Comparison of ENCODE assay signal across 14 cellular contexts in genomic region chr4:151315212-151315886, GRCh38. TPM values are rescaled to one million over a fixed set of nuclear protein-coding genes. Genes with fewer than 3 reads are reported as not detected.
DNase-seq lines count a peak whose midpoint lies in the region; ATAC-seq and TF ChIP-seq lines count a peak whose summit lies in the region.
"Had no signal": no experiment of that assay in that cellular context is flagged by ENCODE, and none has a peak within 500 bp of the region (broad histone marks: within the 10 kb centered on the region; RNA-seq: fewer than 3 reads in every experiment).

No MANE protein-coding gene starts in this region.

- intact Hi-C loops in esophagus squamous epithelium (cut with DNase I), result no loop called here
- intact Hi-C loops in mucosa of descending colon (cut with DNase I, micrococcal nuclease), result no loop called here

- no peak for TF ChIP-seq CTCF in AG10803 (conservative IDR thresholded peaks at IDR 0.05; ENCODE audit: low read length)
- no peak for TF ChIP-seq CTCF in RWPE1 (conservative IDR thresholded peaks at IDR 0.05; ENCODE audit: low read depth)
- no peak for TF ChIP-seq CTCF in esophagus squamous epithelium (IDR thresholded peaks at IDR 0.05)
- no peak for TF ChIP-seq CTCF in mucosa of descending colon (IDR thresholded peaks at IDR 0.05)

- H3K4me3 ChIP-seq in AG10803 (ENCODE audit: low read length), result no peak overlapping the region
- no peak overlapping the region for H3K4me3 ChIP-seq in esophagus squamous epithelium
- no peak overlapping the region for H3K4me3 ChIP-seq in mucosa of descending colon
- H3K4me3 ChIP-seq in Karpas-422 (ENCODE audit: low read length), result no peak overlapping the region
- H3K4me3 ChIP-seq: spleen had no signal

- H3K4me1 ChIP-seq in esophagus squamous epithelium, result peaks cover 0 to 45% (median 18%) of the 10 kb centered on the region in 3 donors
- H3K4me1 ChIP-seq in mucosa of descending colon (ENCODE audit: low read depth), result peaks cover 26% of the 10 kb centered on the region
- no peaks in the 10 kb centered on the region for H3K4me1 ChIP-seq in Karpas-422 (ENCODE audit: low read length)
- H3K4me1 ChIP-seq: spleen had no signal

- H3K9ac ChIP-seq in Karpas-422 (ENCODE audit: low read length), result no peak overlapping the region

- H3K9me3 ChIP-seq in esophagus squamous epithelium, result no peaks in the 10 kb centered on the region
- H3K9me3 ChIP-seq in mucosa of descending colon, result no peaks in the 10 kb centered on the region
- no peaks in the 10 kb centered on the region for H3K9me3 ChIP-seq in Karpas-422 (ENCODE audit: low read length)
- H3K9me3 ChIP-seq: spleen had no signal

- H3K9me3 Mint-ChIP-seq in activated CD4-positive, alpha-beta T cell treated with anti-CD3 and anti-CD28 coated beads, Interleukin-2, amount 10 ng/mL, durations not matched to agents 7 days and 5 days, result no peaks in the 10 kb centered on the region
- H3K9me3 Mint-ChIP-seq in activated naive CD4-positive, alpha-beta T cell treated with anti-CD3 and anti-CD28 coated beads, Interleukin-2, amount 50 U/mL, for 72 hours, result no peaks in the 10 kb centered on the region
- H3K9me3 Mint-ChIP-seq: activated T-cell treated with anti-CD3 and anti-CD28 coated beads, Interleukin-2, amount 50 U/mL, for 72 hours had no signal

- H2AFZ ChIP-seq in Karpas-422 (ENCODE audit: low read length), result no peak overlapping the region

- H3K36me3 ChIP-seq in esophagus squamous epithelium (no peaks in the 10 kb centered on the region), mucosa of descending colon (ENCODE audit: low read depth) (no peaks in the 10 kb centered on the region), Karpas-422 (ENCODE audit: insufficient read depth, low read length) (no peaks in the 10 kb centered on the region)
- H3K36me3 ChIP-seq: spleen had no signal

- H3K4me1 Mint-ChIP-seq in activated CD4-positive, alpha-beta T cell treated with anti-CD3 and anti-CD28 coated beads, Interleukin-2, amount 10 ng/mL, durations not matched to agents 7 days and 5 days, result no peaks in the 10 kb centered on the region

- no peaks in the 10 kb centered on the region for H3K9me2 ChIP-seq in Karpas-422 (replicated peaks; ENCODE audit: insufficient read depth, low read length)

- H3K27me3 ChIP-seq in esophagus squamous epithelium (no peaks in the 10 kb centered on the region), Karpas-422 (ENCODE audit: low read length) (no peaks in the 10 kb centered on the region)
- H3K27me3 ChIP-seq: spleen had no signal

- DNase-seq in AG10803 (ENCODE audit: low read depth) (peak; percentile 8), RWPE1 (ENCODE audit: low spot score) (peak; percentile 87), esophagus squamous epithelium (lab: John Stamatoyannopoulos, UW) (no peak), mucosa of descending colon (no peak), Karpas-422 (no peak)
- DNase-seq in activated CD4-positive, alpha-beta T cell treated with anti-CD3 and anti-CD28 coated beads, Interleukin-2, amount 10 ng/mL, durations not matched to agents 7 days and 5 days, result no peak
- no peak for DNase-seq in activated naive CD4-positive, alpha-beta T cell treated with anti-CD3 and anti-CD28 coated beads, Interleukin-2, amount 50 U/mL, for 72 hours (ENCODE audit: low spot score in 2 of 2)
- DNase-seq: activated T-cell treated with anti-CD3 and anti-CD28 coated beads, Interleukin-2, amount 50 U/mL, for 72 hours; cortex of kidney; MM.1S; spleen had no signal

- H3K27ac ChIP-seq in RWPE1 (no peak overlapping the region), esophagus squamous epithelium (peak overlapping the region in 3 of 4 donors; percentile 6 to 58 (median 21)), Karpas-422 (ENCODE audit: low read length) (no peak overlapping the region)
- H3K27ac ChIP-seq: spleen had no signal

- H3K4me3 Mint-ChIP-seq in activated CD4-positive, alpha-beta T cell treated with anti-CD3 and anti-CD28 coated beads, Interleukin-2, amount 10 ng/mL, durations not matched to agents 7 days and 5 days, result no peak overlapping the region
- H3K4me3 Mint-ChIP-seq: activated T-cell treated with anti-CD3 and anti-CD28 coated beads, Interleukin-2, amount 50 U/mL, for 72 hours had no signal

- CTCF ChIA-PET in RWPE1 (lab: Yijun Ruan, JAX), result interaction anchor here (0.8 kb wide), 1 partner anchor 10 kb away, joined by 3 read pairs; no protein-coding TSS in a partner anchor
- CTCF ChIA-PET in activated CD4-positive, alpha-beta T cell treated with anti-CD3 and anti-CD28 coated beads, Interleukin-2, amount 10 ng/mL, durations not matched to agents 7 days and 5 days (lab: Charles Lee), result no interaction called here

- no peak overlapping the region for H3K4me2 ChIP-seq in Karpas-422 (ENCODE audit: low read depth, low read length, poor library complexity, severe bottlenecking)

- H4K20me1 ChIP-seq in Karpas-422 (ENCODE audit: insufficient read depth, low read depth, low read length), result no peaks in the 10 kb centered on the region

- H3K27ac Mint-ChIP-seq in activated CD4-positive, alpha-beta T cell treated with anti-CD3 and anti-CD28 coated beads, Interleukin-2, amount 10 ng/mL, durations not matched to agents 7 days and 5 days, result no peak overlapping the region
- H3K27ac Mint-ChIP-seq in activated naive CD4-positive, alpha-beta T cell treated with anti-CD3 and anti-CD28 coated beads, Interleukin-2, amount 50 U/mL, for 72 hours, result no peak overlapping the region
- H3K27ac Mint-ChIP-seq: activated T-cell treated with anti-CD3 and anti-CD28 coated beads, Interleukin-2, amount 50 U/mL, for 72 hours had no signal

- POLR2A ChIA-PET in RWPE1 (lab: Yijun Ruan, JAX; ENCODE audit: low non-redundant PET), result no interaction called here
- POLR2A ChIA-PET in activated CD4-positive, alpha-beta T cell treated with anti-CD3 and anti-CD28 coated beads, Interleukin-2, amount 10 ng/mL, durations not matched to agents 7 days and 5 days (lab: Charles Lee), result no interaction called here

- peak; percentile 19 for ATAC-seq in mucosa of descending colon
- no peak for ATAC-seq in activated naive CD4-positive, alpha-beta T cell treated with anti-CD3 and anti-CD28 coated beads, Interleukin-2, amount 50 U/mL, for 72 hours
- ATAC-seq in GM19324 (IDR thresholded peaks at IDR 0.05; ENCODE audit: low FRiP score, unreplicated experiment), result no peak
- ATAC-seq: activated T-cell treated with anti-CD3 and anti-CD28 coated beads, Interleukin-2, amount 50 U/mL, for 72 hours had no signal

- H3K27me3 Mint-ChIP-seq in activated CD4-positive, alpha-beta T cell treated with anti-CD3 and anti-CD28 coated beads, Interleukin-2, amount 10 ng/mL, durations not matched to agents 7 days and 5 days, result peaks cover 11% of the 10 kb centered on the region

- 21 to 37% methylated on average over 2 of the region's 2 CpGs for WGBS in esophagus squamous epithelium, 2 donors

- TF ChIP-seq POLR2A in esophagus squamous epithelium (IDR thresholded peaks at IDR 0.05), result no peak

- H3K36me3 Mint-ChIP-seq in activated CD4-positive, alpha-beta T cell treated with anti-CD3 and anti-CD28 coated beads, Interleukin-2, amount 10 ng/mL, durations not matched to agents 7 days and 5 days (ENCODE audit: low read depth), result no peaks in the 10 kb centered on the region
- no peaks in the 10 kb centered on the region for H3K36me3 Mint-ChIP-seq in activated naive CD4-positive, alpha-beta T cell treated with anti-CD3 and anti-CD28 coated beads, Interleukin-2, amount 50 U/mL, for 72 hours

- no peaks in the 10 kb centered on the region for H3K79me2 ChIP-seq in Karpas-422 (ENCODE audit: low read length)

RNA-seq across cellular contexts. Expression of gene SH3D19, which starts 10.1 kb away (rescaled TPM):
- total RNA-seq in esophagus squamous epithelium (100 to 1,000 TPM in 1 of 4 donors, 10 to 100 TPM in 3; 35.1 to 113 (median 38.6) TPM), mucosa of descending colon (100 to 1,000 TPM in 2 of 3 donors, 10 to 100 TPM in 1; 97.5 to 140 (median 102) TPM)
- not detected in 2 replicates for total RNA-seq in Karpas-422 (2014; rRNA removed; shearing (Covaris generic); ENCODE audit: low replicate concordance)
- not detected for total RNA-seq in activated CD4-positive, alpha-beta T cell treated with anti-CD3 and anti-CD28 coated beads, Interleukin-2, amount 10 ng/mL, durations not matched to agents 7 days and 5 days
- total RNA-seq in activated naive CD4-positive, alpha-beta T cell treated with anti-CD3 and anti-CD28 coated beads, Interleukin-2, amount 50 U/mL, for 72 hours, result 1 to 10 TPM in 1 of 2 donors, not detected in 1; 1.7 TPM

RNA-seq across cellular contexts. Expression of gene PRSS48, which starts 38.4 kb away (rescaled TPM):
- total RNA-seq in esophagus squamous epithelium (not detected), mucosa of descending colon (not detected)
- not detected in 2 replicates for total RNA-seq in Karpas-422 (2014; rRNA removed; shearing (Covaris generic); ENCODE audit: low replicate concordance)
- total RNA-seq in activated CD4-positive, alpha-beta T cell treated with anti-CD3 and anti-CD28 coated beads, Interleukin-2, amount 10 ng/mL, durations not matched to agents 7 days and 5 days, result not detected
- not detected for total RNA-seq in activated naive CD4-positive, alpha-beta T cell treated with anti-CD3 and anti-CD28 coated beads, Interleukin-2, amount 50 U/mL, for 72 hours
- total RNA-seq: activated T-cell treated with anti-CD3 and anti-CD28 coated beads, Interleukin-2, amount 50 U/mL, for 72 hours; mucosa of gallbladder; SK-MEL-5; spleen had no signal

Comparison
In these comparisons a context has a peak if more than half of its experiments do, and no peak if none do; other contexts are left out.
1. DNase-seq: peak in AG10803 (single experiment) and RWPE1 (single experiment); none in esophagus squamous epithelium (single experiment), mucosa of descending colon (0 of 3), Karpas-422 (single experiment), activated CD4-positive, alpha-beta T cell treated with anti-CD3 and anti-CD28 coated beads, Interleukin-2, amount 10 ng/mL, durations not matched to agents 7 days and 5 days (single experiment) and activated naive CD4-positive, alpha-beta T cell treated with anti-CD3 and anti-CD28 coated beads, Interleukin-2, amount 50 U/mL, for 72 hours (0 of 2).
2. H3K27ac ChIP-seq: peak in esophagus squamous epithelium (3 of 4); none in RWPE1 (single experiment) and Karpas-422 (single experiment).
3. RNA of gene SH3D19, which starts 10.1 kb away (total RNA-seq): 97.5 to 140 TPM in mucosa of descending colon and 35.1 to 113 TPM in esophagus squamous epithelium; 1.7 TPM in activated naive CD4-positive, alpha-beta T cell treated with anti-CD3 and anti-CD28 coated beads, Interleukin-2, amount 50 U/mL, for 72 hours, not detected in activated CD4-positive, alpha-beta T cell treated with anti-CD3 and anti-CD28 coated beads, Interleukin-2, amount 10 ng/mL, durations not matched to agents 7 days and 5 days and not detected in Karpas-422; every median in the first group is over 10 times any median in the second.